Comparison of ENCODE assay signal across 8 cellular contexts in genomic region chr15:64151727-64152506, GRCh38. TPM values are rescaled to one million over a fixed set of nuclear protein-coding genes. Genes with fewer than 3 reads are reported as not detected.
DNase-seq lines count a peak whose midpoint lies in the region; ATAC-seq and TF ChIP-seq lines count a peak whose summit lies in the region.

SNX22 (plus strand) TSS chr15:64151731; CDS start chr15:64151776, 45 bp downstream.

- no peak for TF ChIP-seq EP300 in esophagus muscularis mucosa (IDR thresholded peaks at IDR 0.05)

- ATAC-seq in HG02943 (IDR thresholded peaks at IDR 0.05; ENCODE audit: low read depth, unreplicated experiment), result peak; percentile 2

- H3K4me2 ChIP-seq in osteoblast (ENCODE audit: insufficient read depth, low read length), result peak within 1 kb of the TSS; percentile 59

- peaks cover 6 to 33% (median 18%) of the 10 kb centered on the region in 4 donors for H3K27me3 ChIP-seq in esophagus muscularis mucosa
- peaks cover 21% of the 10 kb centered on the region for H3K27me3 ChIP-seq in osteoblast (ENCODE audit: insufficient read depth, low read length)

- H3K36me3 ChIP-seq in esophagus muscularis mucosa (peaks cover 20 to 29% (median 27%) of the 10 kb centered on the region in 4 donors), osteoblast (ENCODE audit: insufficient read depth, low read length) (peaks cover 24% of the 10 kb centered on the region)

- H2AFZ ChIP-seq in osteoblast (ENCODE audit: low read length), result no peak within 1 kb of the TSS

- H3K79me2 ChIP-seq in osteoblast (ENCODE audit: insufficient read depth, low read length), result no peaks in the 10 kb centered on the region

- TF ChIP-seq POLR2A in esophagus muscularis mucosa (IDR thresholded peaks at IDR 0.05; ENCODE audit: low read depth), result no peak

- TF ChIP-seq CTCF in VCaP (conservative IDR thresholded peaks at IDR 0.05) (peak; percentile 9; the same call in 1 of the 2 replicates), esophagus muscularis mucosa (IDR thresholded peaks at IDR 0.05) (no peak), osteoblast (IDR thresholded peaks at IDR 0.05; ENCODE audit: extremely low read depth, low read depth, low read length) (no peak), GM20000 (IDR thresholded peaks at IDR 0.05; ENCODE audit: extremely low read depth, missing control alignments) (no peak)

- DNase-seq in NCI-H82 (lab: John Stamatoyannopoulos, UW) (peak; percentile 61), NCI-H82 treated with DMSO at 0.1 percent for 48 hours (lab: John Stamatoyannopoulos, UW; ENCODE audit: unreplicated experiment) (no peak), esophagus muscularis mucosa (ENCODE audit: extremely low spot score) (no peak), osteoblast (ENCODE audit: insufficient read length, low spot score, missing footprints) (peak; percentile 87), GM20000 (ENCODE audit: low spot score) (no peak), epidermal melanocyte (ENCODE audit: insufficient read length, low spot score) (no peak)

- WGBS in esophagus muscularis mucosa, result 0% methylated on average over 11 of the region's 83 CpGs

- intact Hi-C loops in esophagus muscularis mucosa (cut with DNase I), result no loop called here

- H3K4me3 ChIP-seq in esophagus muscularis mucosa (peak within 1 kb of the TSS; percentile 47 to 60 (median 50)), osteoblast (ENCODE audit: insufficient read depth, low read length) (peak within 1 kb of the TSS; percentile 48)

- H3K9me3 ChIP-seq in esophagus muscularis mucosa (no peaks in the 10 kb centered on the region), osteoblast (ENCODE audit: low read depth, low read length) (no peaks in the 10 kb centered on the region)

- H3K4me1 ChIP-seq in esophagus muscularis mucosa (peaks cover 36 to 42% (median 37%) of the 10 kb centered on the region in 4 donors), osteoblast (ENCODE audit: insufficient read depth, low read length) (peaks cover 3% of the 10 kb centered on the region)

- H4K20me1 ChIP-seq in osteoblast (ENCODE audit: insufficient read depth, low read length), result peaks cover 24% of the 10 kb centered on the region

- peak within 1 kb of the TSS; percentile 92 for H3K27ac ChIP-seq in VCaP
- no peak within 1 kb of the TSS for H3K27ac ChIP-seq in esophagus muscularis mucosa (replicated peaks in 1 of 4)
- no peak within 1 kb of the TSS for H3K27ac ChIP-seq in osteoblast (ENCODE audit: low read depth, low read length)

RNA-seq across cellular contexts. Expression of gene SNX22, which starts in this region (rescaled TPM):
- under 1 TPM in 3 of 4 donors, not detected in 1; 0.19 to 0.42 (median 0.33) TPM for total RNA-seq in esophagus muscularis mucosa
- under 0.01 and 0.29 TPM in 2 replicates for total RNA-seq in osteoblast

Comparison
In these comparisons a context has a peak if more than half of its experiments do, and no peak if none do; other contexts are left out.
1. Peak in DNase-seq, H3K4me3 ChIP-seq and H3K4me2 ChIP-seq in osteoblast; RNA of the gene not detected or under 1 TPM.